29 cellular contexts compared by ENCODE assay signal in the genomic region with DNA sequence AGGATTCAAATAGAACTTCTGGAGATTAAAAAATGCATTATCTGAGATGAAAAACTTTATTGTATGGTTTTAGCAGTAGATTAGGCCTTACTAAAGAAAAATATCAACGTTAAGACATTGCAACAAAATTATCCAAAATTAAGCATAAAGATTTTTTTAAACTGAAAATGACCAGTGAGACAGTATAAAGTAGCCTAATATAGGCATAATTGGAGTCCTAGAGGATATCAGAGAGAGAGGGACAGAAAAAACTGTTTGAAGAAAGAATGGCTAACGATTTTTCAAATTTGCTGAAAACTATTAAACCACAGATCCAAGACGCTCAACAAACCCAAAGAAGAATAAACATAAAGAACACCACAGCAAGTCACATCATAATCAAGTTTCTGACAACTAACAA.
"Had no signal": no experiment of that assay in that cellular context is flagged by ENCODE, and none has a peak within 500 bp of the region (broad histone marks: within the 10 kb centered on the region; RNA-seq: fewer than 3 reads in every experiment).

No MANE protein-coding gene starts in this region.

- H3K27ac Mint-ChIP-seq: stimulated activated effector memory CD8-positive, alpha-beta T cell treated with anti-CD3 and anti-CD28 coated beads, Interleukin-12 subunit alpha, Interleukin-12 subunit beta, amount 100 ng/mL, for 72 hours; stimulated activated memory B cell treated with anti-CD40 and anti-IgM and Interleukin-4, amounts not matched to agents 10 μg/mL and 1 μg/mL and 100 μg/mL, for 72 hours; stimulated activated naive B cell treated with anti-CD40 and anti-IgM and Interleukin-4, amounts not matched to agents 10 μg/mL and 1 μg/mL and 100 μg/mL, for 72 hours; stimulated activated naive CD8-positive, alpha-beta T cell treated with anti-CD3 and anti-CD28 coated beads, Interleukin-15, amount 100 ng/mL, for 72 hours; stimulated activated naive CD8-positive, alpha-beta T cell treated with anti-CD3 and anti-CD28 coated beads, Interleukin-15, Interleukin-2, amounts not matched to agents 100 ng/mL and 50 ng/mL, for 24 hours; type B pancreatic cell had no signal

- H3K4me1 Mint-ChIP-seq: stimulated activated effector memory CD8-positive, alpha-beta T cell treated with anti-CD3 and anti-CD28 coated beads, Interleukin-12 subunit alpha, Interleukin-12 subunit beta, amount 100 ng/mL, for 72 hours; stimulated activated memory B cell treated with anti-CD40 and anti-IgM and Interleukin-4, amounts not matched to agents 10 μg/mL and 1 μg/mL and 100 μg/mL, for 72 hours; stimulated activated naive B cell treated with anti-CD40 and anti-IgM and Interleukin-4, amounts not matched to agents 10 μg/mL and 1 μg/mL and 100 μg/mL, for 72 hours; stimulated activated naive CD8-positive, alpha-beta T cell treated with anti-CD3 and anti-CD28 coated beads, Interleukin-15, amount 100 ng/mL, for 72 hours had no signal

- H3K9me3 ChIP-seq: testis, thoracic aorta, thyroid gland, uterus had no signal

- H3K4me3 Mint-ChIP-seq: stimulated activated effector memory CD8-positive, alpha-beta T cell treated with anti-CD3 and anti-CD28 coated beads, Interleukin-12 subunit alpha, Interleukin-12 subunit beta, amount 100 ng/mL, for 72 hours; stimulated activated memory B cell treated with anti-CD40 and anti-IgM and Interleukin-4, amounts not matched to agents 10 μg/mL and 1 μg/mL and 100 μg/mL, for 72 hours; stimulated activated naive B cell treated with anti-CD40 and anti-IgM and Interleukin-4, amounts not matched to agents 10 μg/mL and 1 μg/mL and 100 μg/mL, for 72 hours; stimulated activated naive CD8-positive, alpha-beta T cell treated with anti-CD3 and anti-CD28 coated beads, Interleukin-15, amount 100 ng/mL, for 72 hours; stimulated activated naive CD8-positive, alpha-beta T cell treated with anti-CD3 and anti-CD28 coated beads, Interleukin-15, Interleukin-2, amounts not matched to agents 100 ng/mL and 50 ng/mL, for 24 hours; type B pancreatic cell had no signal

- H3K27me3 ChIP-seq: stomach, suprapubic skin, testis, thyroid gland, tibial artery, tibial nerve, transverse colon, upper lobe of left lung, upper lobe of right lung, uterus, vagina had no signal

- DNase-seq: stimulated activated CD4-positive, alpha-beta T cell treated with anti-CD3 and anti-CD28 coated beads, Interleukin-2, amount 100 ng/mL, for 48 hours; stimulated activated CD4-positive, alpha-beta T cell treated with anti-CD3 and anti-CD28 coated beads, Interleukin-4, amount 100 ng/mL, for 1 hour; stimulated activated CD4-positive, alpha-beta T cell treated with anti-CD3 and anti-CD28 coated beads, Interleukin-4, amount 100 ng/mL, for 24 hours; stimulated activated CD4-positive, alpha-beta T cell treated with anti-CD3 and anti-CD28 coated beads, Interleukin-4, amount 100 ng/mL, for 4 hours; stimulated activated CD8-positive, alpha-beta memory T cell treated with anti-CD3 and anti-CD28 coated beads, Interleukin-4, amount 100 ng/mL, for 48 hours; stimulated activated naive B cell treated with anti-CD40 and anti-IgM and Interleukin-4, amounts not matched to agents 10 μg/mL and 1 μg/mL and 100 μg/mL, for 72 hours; stimulated activated naive CD4-positive, alpha-beta T cell; stimulated activated naive CD4-positive, alpha-beta T cell treated with Interleukin-2 at 50 U/mL for 16 hours; stimulated activated naive CD8-positive, alpha-beta T cell treated with anti-CD3 and anti-CD28 coated beads, Interleukin-15, amount 100 ng/mL, for 72 hours; stimulated activated naive CD8-positive, alpha-beta T cell treated with anti-CD3 and anti-CD28 coated beads, Interleukin-15, Interleukin-2, amounts not matched to agents 100 U/mL and 50 U/mL, for 24 hours; stomach; substantia nigra; testis; thyroid gland; tibial artery; transverse colon; trophoblast cell; upper lobe of left lung; upper lobe of right lung; uterus had no signal

- H3K36me3 ChIP-seq: stomach, suprapubic skin, thoracic aorta, thyroid gland, tibial artery, tibial nerve, transverse colon, upper lobe of left lung, upper lobe of right lung, uterus, vagina had no signal

- ATAC-seq: stimulated activated effector memory CD8-positive, alpha-beta T cell treated with anti-CD3 and anti-CD28 coated beads, Interleukin-12 subunit alpha, Interleukin-12 subunit beta, amount 100 ng/mL, for 72 hours; stimulated activated memory B cell treated with anti-CD40 and anti-IgM and Interleukin-4, amounts not matched to agents 10 μg/mL and 1 μg/mL and 100 μg/mL, for 72 hours; stimulated activated naive B cell treated with anti-CD40 and anti-IgM and Interleukin-4, amounts not matched to agents 10 μg/mL and 1 μg/mL and 100 μg/mL, for 72 hours; stimulated activated naive CD8-positive, alpha-beta T cell treated with anti-CD3 and anti-CD28 coated beads, Interleukin-15, amount 100 ng/mL, for 72 hours; stimulated activated naive CD8-positive, alpha-beta T cell treated with anti-CD3 and anti-CD28 coated beads, Interleukin-15, Interleukin-2, amounts not matched to agents 100 U/mL and 50 U/mL, for 24 hours; upper lobe of right lung had no signal

- H3K4me1 ChIP-seq: stomach, suprapubic skin, testis, thyroid gland, tibial artery, tibial nerve, transverse colon, upper lobe of left lung, upper lobe of right lung, uterus, vagina had no signal

- H3K27ac ChIP-seq: stomach, suprapubic skin, testis, thoracic aorta, thyroid gland, tibial artery, tibial nerve, transverse colon, upper lobe of left lung, upper lobe of right lung, uterus, vagina had no signal

- H3K4me3 ChIP-seq: stomach, suprapubic skin, testis, thoracic aorta, thyroid gland, tibial artery, tibial nerve, transverse colon, upper lobe of left lung, upper lobe of right lung, uterus, vagina had no signal

- H3K27me3 Mint-ChIP-seq: stimulated activated naive CD8-positive, alpha-beta T cell treated with anti-CD3 and anti-CD28 coated beads, Interleukin-15, amount 100 ng/mL, for 72 hours; stimulated activated naive CD8-positive, alpha-beta T cell treated with anti-CD3 and anti-CD28 coated beads, Interleukin-15, Interleukin-2, amounts not matched to agents 100 ng/mL and 50 ng/mL, for 24 hours; type B pancreatic cell had no signal

- H3K36me3 Mint-ChIP-seq: stimulated activated effector memory CD8-positive, alpha-beta T cell treated with anti-CD3 and anti-CD28 coated beads, Interleukin-12 subunit alpha, Interleukin-12 subunit beta, amount 100 ng/mL, for 72 hours had no signal

- FAIRE-seq: urothelium cell line had no signal
